22 cellular contexts compared by ENCODE assay signal in the genomic region with DNA sequence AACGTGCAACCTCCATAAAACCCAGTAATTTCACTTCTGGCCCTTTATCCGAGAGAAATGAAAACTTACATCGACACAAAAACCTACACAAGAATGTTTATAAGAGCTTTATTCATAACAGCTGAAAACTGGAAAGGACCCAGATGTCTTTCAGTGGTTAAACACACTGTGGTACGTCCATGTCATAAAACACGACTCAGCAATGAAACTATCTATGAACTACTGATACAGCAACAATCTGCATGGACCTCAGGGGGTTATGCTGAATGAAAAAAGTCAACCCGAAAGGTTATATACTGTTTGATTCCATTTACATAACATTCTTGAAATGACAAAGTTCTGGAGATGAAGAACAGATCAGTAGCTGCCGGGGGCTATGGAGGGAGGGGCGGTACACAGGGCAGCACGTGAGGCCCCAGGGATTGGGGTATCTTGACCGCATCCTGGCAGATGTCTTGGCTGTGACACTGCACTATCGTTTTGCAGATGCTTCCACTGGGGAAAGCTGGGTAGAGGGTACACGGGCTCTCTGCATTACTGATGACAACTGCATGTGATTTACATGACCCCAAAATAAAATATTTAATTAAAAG. TPM values are rescaled to one million over a fixed set of nuclear protein-coding genes. Genes with fewer than 3 reads are reported as not detected.
DNase-seq lines count a peak whose midpoint lies in the region; TF ChIP-seq lines count a peak whose summit lies in the region.
"Had no signal": no experiment of that assay in that cellular context is flagged by ENCODE, and none has a peak within 500 bp of the region (broad histone marks: within the 10 kb centered on the region; RNA-seq: fewer than 3 reads in every experiment).

No MANE protein-coding gene starts in this region.

- H3K27ac Mint-ChIP-seq in activated naive CD4-positive, alpha-beta T cell treated with anti-CD3 and anti-CD28 coated beads, Interleukin-2, amount 10 ng/mL, durations not matched to agents 7 days and 5 days: peak overlapping the region; percentile 42
- H3K27ac Mint-ChIP-seq in activated naive CD4-positive, alpha-beta T cell treated with anti-CD3 and anti-CD28 coated beads for 36 hours: no peak overlapping the region
- peak overlapping the region; percentile 43 for H3K27ac Mint-ChIP-seq in activated T-helper 2 cell treated with anti-CD3 and anti-CD28 coated beads, Interferon-gamma antibody, Interleukin-2, Interleukin-4, amounts not matched to agents 10 μg/mL and 5 μg/mL and 100 μg/mL, durations not matched to agents 14 hours and 24 hours and 36 hours
- no peak overlapping the region for H3K27ac Mint-ChIP-seq in nephron
- H3K27ac Mint-ChIP-seq: activated CD8-positive, alpha-beta memory T cell treated with anti-CD3 and anti-CD28 coated beads, Interleukin-2, amount 10 ng/mL, durations not matched to agents 7 days and 5 days; T-helper 1 cell treated with Interleukin-12 subunit alpha and Interleukin-12 subunit beta and Interleukin-4 antibody, amounts not matched to agents 30 μg/mL and 1 μg/mL, for 36 hours had no signal

- H3K79me2 ChIP-seq in DOHH2 (ENCODE audit: control insufficient read depth, low read length): peaks cover 62% of the 10 kb centered on the region

- H3K4me1 Mint-ChIP-seq in activated naive CD4-positive, alpha-beta T cell treated with anti-CD3 and anti-CD28 coated beads, Interleukin-2, amount 10 ng/mL, durations not matched to agents 7 days and 5 days: peaks cover 38% of the 10 kb centered on the region
- peaks cover 46% of the 10 kb centered on the region for H3K4me1 Mint-ChIP-seq in activated naive CD4-positive, alpha-beta T cell treated with anti-CD3 and anti-CD28 coated beads for 36 hours (ENCODE audit: low read depth)
- H3K4me1 Mint-ChIP-seq in activated T-helper 2 cell treated with anti-CD3 and anti-CD28 coated beads, Interferon-gamma antibody, Interleukin-2, Interleukin-4, amounts not matched to agents 10 μg/mL and 5 μg/mL and 100 μg/mL, durations not matched to agents 14 hours and 24 hours and 36 hours (ENCODE audit: low read depth): peaks cover 32% of the 10 kb centered on the region
- peaks cover 36% of the 10 kb centered on the region for H3K4me1 Mint-ChIP-seq in nephron

- H3K9me3 Mint-ChIP-seq in activated naive CD4-positive, alpha-beta T cell treated with anti-CD3 and anti-CD28 coated beads, Interleukin-2, amount 10 ng/mL, durations not matched to agents 7 days and 5 days: no peaks in the 10 kb centered on the region
- H3K9me3 Mint-ChIP-seq in activated naive CD4-positive, alpha-beta T cell treated with anti-CD3 and anti-CD28 coated beads for 36 hours: no peaks in the 10 kb centered on the region
- H3K9me3 Mint-ChIP-seq in activated T-helper 2 cell treated with anti-CD3 and anti-CD28 coated beads, Interferon-gamma antibody, Interleukin-2, Interleukin-4, amounts not matched to agents 10 μg/mL and 5 μg/mL and 100 μg/mL, durations not matched to agents 14 hours and 24 hours and 36 hours: no peaks in the 10 kb centered on the region
- no peaks in the 10 kb centered on the region for H3K9me3 Mint-ChIP-seq in nephron
- H3K9me3 Mint-ChIP-seq: CD4-positive, alpha-beta T cell; T-helper 1 cell treated with Interleukin-12 subunit alpha and Interleukin-12 subunit beta and Interleukin-4 antibody, amounts not matched to agents 30 μg/mL and 1 μg/mL, for 36 hours had no signal

- intact Hi-C loops in activated naive CD4-positive, alpha-beta T cell treated with anti-CD3 and anti-CD28 coated beads for 36 hours (cut with micrococcal nuclease): no loop called here
- intact Hi-C loops in activated T-helper 2 cell treated with anti-CD3 and anti-CD28 coated beads, Interferon-gamma antibody, Interleukin-2, Interleukin-4, amounts not matched to agents 10 μg/mL and 5 μg/mL and 100 μg/mL, durations not matched to agents 14 hours and 24 hours and 36 hours (cut with micrococcal nuclease): no loop called here

- TF ChIP-seq CTCF in DOHH2 (IDR thresholded peaks at IDR 0.05; ENCODE audit: low read depth, low read length, poor library complexity, severe bottlenecking) (no peak), nephron (IDR thresholded peaks at IDR 0.05; ENCODE audit: unreplicated experiment in 3 of 3) (no peak)

- peaks cover 27% of the 10 kb centered on the region for H3K4me1 ChIP-seq in DOHH2 (ENCODE audit: control insufficient read depth, low read length)
- H3K4me1 ChIP-seq: colonic mucosa, parathyroid adenoma had no signal

- no peak overlapping the region for H3K4me3 Mint-ChIP-seq in activated naive CD4-positive, alpha-beta T cell treated with anti-CD3 and anti-CD28 coated beads, Interleukin-2, amount 10 ng/mL, durations not matched to agents 7 days and 5 days
- no peak overlapping the region for H3K4me3 Mint-ChIP-seq in activated naive CD4-positive, alpha-beta T cell treated with anti-CD3 and anti-CD28 coated beads for 36 hours
- no peak overlapping the region for H3K4me3 Mint-ChIP-seq in activated T-helper 2 cell treated with anti-CD3 and anti-CD28 coated beads, Interferon-gamma antibody, Interleukin-2, Interleukin-4, amounts not matched to agents 10 μg/mL and 5 μg/mL and 100 μg/mL, durations not matched to agents 14 hours and 24 hours and 36 hours (ENCODE audit: low read depth)
- peak overlapping the region in 2 of 3 experiments; percentile 7 to 42 for H3K4me3 Mint-ChIP-seq in nephron
- H3K4me3 Mint-ChIP-seq: activated CD8-positive, alpha-beta memory T cell treated with anti-CD3 and anti-CD28 coated beads, Interleukin-2, amount 10 ng/mL, durations not matched to agents 7 days and 5 days; T-helper 1 cell treated with Interleukin-12 subunit alpha and Interleukin-12 subunit beta and Interleukin-4 antibody, amounts not matched to agents 30 μg/mL and 1 μg/mL, for 36 hours had no signal

- no peaks in the 10 kb centered on the region for H3K9me3 ChIP-seq in DOHH2 (ENCODE audit: control insufficient read depth, insufficient read depth, low read length)
- H3K9me3 ChIP-seq: colonic mucosa had no signal

- H3K27ac ChIP-seq in DOHH2 (ENCODE audit: low read depth, low read length): peak overlapping the region; percentile 6; the same call in 1 of the 2 replicates
- H3K27ac ChIP-seq: cardiac muscle cell, colonic mucosa, parathyroid adenoma had no signal

- peaks cover 25% of the 10 kb centered on the region for H3K36me3 ChIP-seq in DOHH2 (ENCODE audit: control insufficient read depth, low read length)
- H3K36me3 ChIP-seq: cardiac muscle cell, colonic mucosa had no signal

- no peaks in the 10 kb centered on the region for H3K27me3 Mint-ChIP-seq in activated naive CD4-positive, alpha-beta T cell treated with anti-CD3 and anti-CD28 coated beads, Interleukin-2, amount 10 ng/mL, durations not matched to agents 7 days and 5 days
- H3K27me3 Mint-ChIP-seq in activated naive CD4-positive, alpha-beta T cell treated with anti-CD3 and anti-CD28 coated beads for 36 hours (ENCODE audit: low read depth): no peaks in the 10 kb centered on the region
- H3K27me3 Mint-ChIP-seq in activated T-helper 2 cell treated with anti-CD3 and anti-CD28 coated beads, Interferon-gamma antibody, Interleukin-2, Interleukin-4, amounts not matched to agents 10 μg/mL and 5 μg/mL and 100 μg/mL, durations not matched to agents 14 hours and 24 hours and 36 hours (ENCODE audit: low read depth): no peaks in the 10 kb centered on the region
- no peaks in the 10 kb centered on the region for H3K27me3 Mint-ChIP-seq in nephron (ENCODE audit: low read depth)
- H3K27me3 Mint-ChIP-seq: activated CD8-positive, alpha-beta memory T cell treated with anti-CD3 and anti-CD28 coated beads, Interleukin-2, amount 10 ng/mL, durations not matched to agents 7 days and 5 days; CD4-positive, alpha-beta T cell had no signal

- no peak for DNase-seq in activated naive CD4-positive, alpha-beta T cell treated with anti-CD3 and anti-CD28 coated beads, Interleukin-2, amount 10 ng/mL, durations not matched to agents 7 days and 5 days
- DNase-seq in activated naive CD4-positive, alpha-beta T cell treated with anti-CD3 and anti-CD28 coated beads for 36 hours: no peak
- no peak for DNase-seq in activated T-helper 2 cell treated with anti-CD3 and anti-CD28 coated beads, Interferon-gamma antibody, Interleukin-2, Interleukin-4, amounts not matched to agents 10 μg/mL and 5 μg/mL and 100 μg/mL, durations not matched to agents 14 hours and 24 hours and 36 hours (ENCODE audit: low spot score)
- DNase-seq in HCEC 1CT: no peak
- no peak for DNase-seq in GM03348 (ENCODE audit: low spot score)
- DNase-seq in NCI-H1105 (lab: John Stamatoyannopoulos, UW): no peak
- DNase-seq: activated CD8-positive, alpha-beta memory T cell treated with anti-CD3 and anti-CD28 coated beads, Interleukin-2, amount 10 ng/mL, durations not matched to agents 7 days and 5 days; CD4-positive, alpha-beta T cell; colonic mucosa; kidney; MV-4-11; RPMI8226 had no signal

- CTCF ChIA-PET in activated naive CD4-positive, alpha-beta T cell treated with anti-CD3 and anti-CD28 coated beads, Interleukin-2, amount 10 ng/mL, durations not matched to agents 7 days and 5 days (lab: Charles Lee): interaction anchor here (1.5 kb wide), 1 partner anchor 25 kb away, joined by 6 read pairs; no protein-coding TSS in a partner anchor
- CTCF ChIA-PET in activated naive CD4-positive, alpha-beta T cell treated with anti-CD3 and anti-CD28 coated beads for 36 hours (lab: Charles Lee): interaction anchor here (0.5 to 1.3 kb wide), 2 partner anchors 25 to 184 kb away, joined by 3 read pairs; no protein-coding TSS in a partner anchor

- peaks cover 5% of the 10 kb centered on the region; the same call in 1 of the 2 replicates for H4K20me1 ChIP-seq in DOHH2 (ENCODE audit: control insufficient read depth, insufficient read depth, low read depth, low read length)

- H3K36me3 Mint-ChIP-seq in activated naive CD4-positive, alpha-beta T cell treated with anti-CD3 and anti-CD28 coated beads, Interleukin-2, amount 10 ng/mL, durations not matched to agents 7 days and 5 days: peaks cover 27% of the 10 kb centered on the region
- peaks cover 23% of the 10 kb centered on the region for H3K36me3 Mint-ChIP-seq in activated naive CD4-positive, alpha-beta T cell treated with anti-CD3 and anti-CD28 coated beads for 36 hours (ENCODE audit: low read depth)
- H3K36me3 Mint-ChIP-seq in activated T-helper 2 cell treated with anti-CD3 and anti-CD28 coated beads, Interferon-gamma antibody, Interleukin-2, Interleukin-4, amounts not matched to agents 10 μg/mL and 5 μg/mL and 100 μg/mL, durations not matched to agents 14 hours and 24 hours and 36 hours (ENCODE audit: low read depth): peaks cover 32% of the 10 kb centered on the region
- H3K36me3 Mint-ChIP-seq in nephron (ENCODE audit: low read depth): peaks cover 23% of the 10 kb centered on the region

- H3K27me3 ChIP-seq in DOHH2 (ENCODE audit: control insufficient read depth, low read length): no peaks in the 10 kb centered on the region
- H3K27me3 ChIP-seq: cardiac muscle cell, colonic mucosa had no signal

- no peak overlapping the region for H3K4me3 ChIP-seq in DOHH2 (ENCODE audit: low read length)
- H3K4me3 ChIP-seq: cardiac muscle cell, colonic mucosa had no signal

- H3F3A ChIP-seq in DOHH2 (ENCODE audit: control insufficient read depth, insufficient read depth): no peaks in the 10 kb centered on the region

- no peaks in the 10 kb centered on the region for H3K9me2 ChIP-seq in DOHH2 (replicated peaks; ENCODE audit: control insufficient read depth, low read length)

- peak overlapping the region; percentile 30 for H3K4me2 ChIP-seq in DOHH2 (ENCODE audit: low read length)

RNA-seq across cellular contexts. Expression of gene CCDC127, which starts 4.1 kb away (rescaled TPM):
- total RNA-seq in activated naive CD4-positive, alpha-beta T cell treated with anti-CD3 and anti-CD28 coated beads for 36 hours: 1 to 10 TPM; 3.6 to 4.0 TPM
- total RNA-seq in activated T-helper 2 cell treated with anti-CD3 and anti-CD28 coated beads, Interferon-gamma antibody, Interleukin-2, Interleukin-4, amounts not matched to agents 10 μg/mL and 5 μg/mL and 100 μg/mL, durations not matched to agents 14 hours and 24 hours and 36 hours: 6.5 and 7.3 TPM in 2 replicates

RNA-seq across cellular contexts. Expression of gene SDHA, which starts 4.2 kb away (rescaled TPM):
- 100 to 1,000 TPM; 133 to 136 TPM for total RNA-seq in activated naive CD4-positive, alpha-beta T cell treated with anti-CD3 and anti-CD28 coated beads for 36 hours
- 154 and 157 TPM in 2 replicates for total RNA-seq in activated T-helper 2 cell treated with anti-CD3 and anti-CD28 coated beads, Interferon-gamma antibody, Interleukin-2, Interleukin-4, amounts not matched to agents 10 μg/mL and 5 μg/mL and 100 μg/mL, durations not matched to agents 14 hours and 24 hours and 36 hours

RNA-seq across cellular contexts. Expression of gene LRRC14B, which starts 22.6 kb away (rescaled TPM):
- not detected for total RNA-seq in activated naive CD4-positive, alpha-beta T cell treated with anti-CD3 and anti-CD28 coated beads for 36 hours
- total RNA-seq in activated T-helper 2 cell treated with anti-CD3 and anti-CD28 coated beads, Interferon-gamma antibody, Interleukin-2, Interleukin-4, amounts not matched to agents 10 μg/mL and 5 μg/mL and 100 μg/mL, durations not matched to agents 14 hours and 24 hours and 36 hours: not detected in 2 replicates
- total RNA-seq: activated CD8-positive, alpha-beta memory T cell treated with anti-CD3 and anti-CD28 coated beads, Interleukin-2, amount 10 ng/mL, durations not matched to agents 7 days and 5 days; aorta; colonic mucosa; fibroblast of villous mesenchyme; kidney; lower leg skin; NCI-H460; SK-MEL-5 had no signal

RNA-seq across cellular contexts. Expression of gene PDCD6, which starts 57.5 kb away (rescaled TPM):
- total RNA-seq in activated naive CD4-positive, alpha-beta T cell treated with anti-CD3 and anti-CD28 coated beads for 36 hours: 10 to 100 TPM; 61.1 to 62.8 TPM
- total RNA-seq in activated T-helper 2 cell treated with anti-CD3 and anti-CD28 coated beads, Interferon-gamma antibody, Interleukin-2, Interleukin-4, amounts not matched to agents 10 μg/mL and 5 μg/mL and 100 μg/mL, durations not matched to agents 14 hours and 24 hours and 36 hours: 109 TPM in 2 replicates

Comparison
In these comparisons a context has a peak if more than half of its experiments do, and no peak if none do; other contexts are left out.
1. H3K27ac Mint-ChIP-seq: peak in activated naive CD4-positive, alpha-beta T cell treated with anti-CD3 and anti-CD28 coated beads, Interleukin-2, amount 10 ng/mL, durations not matched to agents 7 days and 5 days (single experiment) and activated T-helper 2 cell treated with anti-CD3 and anti-CD28 coated beads, Interferon-gamma antibody, Interleukin-2, Interleukin-4, amounts not matched to agents 10 μg/mL and 5 μg/mL and 100 μg/mL, durations not matched to agents 14 hours and 24 hours and 36 hours (single experiment); none in activated naive CD4-positive, alpha-beta T cell treated with anti-CD3 and anti-CD28 coated beads for 36 hours (single experiment) and nephron (0 of 3).
2. H3K4me3 Mint-ChIP-seq: peak in nephron (2 of 3); none in activated naive CD4-positive, alpha-beta T cell treated with anti-CD3 and anti-CD28 coated beads, Interleukin-2, amount 10 ng/mL, durations not matched to agents 7 days and 5 days (single experiment), activated naive CD4-positive, alpha-beta T cell treated with anti-CD3 and anti-CD28 coated beads for 36 hours (single experiment) and activated T-helper 2 cell treated with anti-CD3 and anti-CD28 coated beads, Interferon-gamma antibody, Interleukin-2, Interleukin-4, amounts not matched to agents 10 μg/mL and 5 μg/mL and 100 μg/mL, durations not matched to agents 14 hours and 24 hours and 36 hours (single experiment).